Comparison of ENCODE assay signal across 1 cellular context in the genomic region with DNA sequence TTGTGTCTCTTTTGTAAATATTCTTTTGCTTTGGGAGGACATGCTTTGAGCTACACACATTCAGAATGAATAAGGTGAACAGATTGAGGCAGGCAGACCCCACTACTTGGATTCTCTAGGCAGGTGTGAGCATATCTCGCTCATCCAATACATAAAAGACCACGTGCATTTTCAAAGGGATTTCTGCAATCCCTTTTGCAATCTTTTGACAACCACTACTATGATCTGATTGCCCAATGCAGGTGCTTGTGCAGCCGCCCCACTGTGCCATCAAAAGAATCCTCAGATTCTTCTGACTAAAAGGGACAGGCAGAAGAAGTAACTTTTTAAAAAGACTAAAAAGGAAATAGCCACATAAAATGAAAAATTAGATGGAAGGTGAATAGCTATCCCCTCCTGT.
TF ChIP-seq lines count a peak whose summit lies in the region.

No MANE protein-coding gene starts in this region.

TF ChIP-seq in HepG2, 621 proteins besides CTCF, POLR2A, EP300 and RAD21 (continued from another document):
- TF ChIP-seq, protein P1, sequence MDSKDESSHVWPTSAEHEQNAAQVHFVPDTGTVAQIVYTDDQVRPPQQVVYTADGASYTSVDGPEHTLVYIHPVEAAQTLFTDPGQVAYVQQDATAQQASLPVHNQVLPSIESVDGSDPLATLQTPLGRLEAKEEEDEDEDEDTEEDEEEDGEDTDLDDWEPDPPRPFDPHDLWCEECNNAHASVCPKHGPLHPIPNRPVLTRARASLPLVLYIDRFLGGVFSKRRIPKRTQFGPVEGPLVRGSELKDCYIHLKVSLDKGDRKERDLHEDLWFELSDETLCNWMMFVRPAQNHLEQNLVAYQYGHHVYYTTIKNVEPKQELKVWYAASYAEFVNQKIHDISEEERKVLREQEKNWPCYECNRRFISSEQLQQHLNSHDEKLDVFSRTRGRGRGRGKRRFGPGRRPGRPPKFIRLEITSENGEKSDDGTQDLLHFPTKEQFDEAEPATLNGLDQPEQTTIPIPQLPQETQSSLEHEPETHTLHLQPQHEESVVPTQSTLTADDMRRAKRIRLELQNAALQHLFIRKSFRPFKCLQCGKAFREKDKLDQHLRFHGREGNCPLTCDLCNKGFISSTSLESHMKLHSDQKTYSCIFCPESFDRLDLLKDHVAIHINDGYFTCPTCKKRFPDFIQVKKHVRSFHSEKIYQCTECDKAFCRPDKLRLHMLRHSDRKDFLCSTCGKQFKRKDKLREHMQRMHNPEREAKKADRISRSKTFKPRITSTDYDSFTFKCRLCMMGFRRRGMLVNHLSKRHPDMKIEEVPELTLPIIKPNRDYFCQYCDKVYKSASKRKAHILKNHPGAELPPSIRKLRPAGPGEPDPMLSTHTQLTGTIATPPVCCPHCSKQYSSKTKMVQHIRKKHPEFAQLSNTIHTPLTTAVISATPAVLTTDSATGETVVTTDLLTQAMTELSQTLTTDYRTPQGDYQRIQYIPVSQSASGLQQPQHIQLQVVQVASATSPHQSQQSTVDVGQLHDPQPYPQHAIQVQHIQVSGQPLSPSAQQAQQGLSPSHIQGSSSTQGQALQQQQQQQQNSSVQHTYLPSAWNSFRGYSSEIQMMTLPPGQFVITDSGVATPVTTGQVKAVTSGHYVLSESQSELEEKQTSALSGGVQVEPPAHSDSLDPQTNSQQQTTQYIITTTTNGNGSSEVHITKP (CRISPR knock-in tag; IDR thresholded peaks at IDR 0.05; ENCODE audit: low read depth) = no peak
- TF ChIP-seq ZNF30 (CRISPR knock-in tag; IDR thresholded peaks at IDR 0.05) (no peak), RFX1 (IDR thresholded peaks at IDR 0.05) (no peak), MTF2 (CRISPR knock-in tag; IDR thresholded peaks at IDR 0.05; ENCODE audit: borderline replicate concordance) (no peak), RAD51 (IDR thresholded peaks at IDR 0.05; ENCODE audit: borderline replicate concordance) (no peak), KDM6A (CRISPR knock-in tag; IDR thresholded peaks at IDR 0.05; ENCODE audit: low read depth) (no peak), ERF (CRISPR knock-in tag; IDR thresholded peaks at IDR 0.05) (no peak), ZNF563 (CRISPR knock-in tag; IDR thresholded peaks at IDR 0.05) (no peak)
